In genomic region chr12:7018350-7019042, GRCh38 we compare ENCODE assay signal across 8 cellular contexts. TPM values are rescaled to one million over a fixed set of nuclear protein-coding genes. Genes with fewer than 3 reads are reported as not detected.
DNase-seq lines count a peak whose midpoint lies in the region; ATAC-seq and TF ChIP-seq lines count a peak whose summit lies in the region.

LPCAT3 (minus strand) TSS chr12:7018476; CDS start chr12:7018424, 52 bp downstream.

- no peaks in the 10 kb centered on the region for H3K9me3 ChIP-seq in colonic mucosa

- H3K27ac ChIP-seq in colonic mucosa (peak within 1 kb of the TSS; percentile 94), layer of hippocampus (ENCODE audit: low read depth, low read length) (peak within 1 kb of the TSS; percentile 94)

- peaks cover 23% of the 10 kb centered on the region for H3K4me1 ChIP-seq in colonic mucosa

- H3K4me3 ChIP-seq in colonic mucosa: peak within 1 kb of the TSS; percentile 91

- no peaks in the 10 kb centered on the region for H3K36me3 ChIP-seq in colonic mucosa

- TF ChIP-seq CTCF in colonic mucosa (IDR thresholded peaks at IDR 0.05): peak; percentile 84

- ATAC-seq in GM19324 (IDR thresholded peaks at IDR 0.05; ENCODE audit: low FRiP score, unreplicated experiment): peak; percentile 91
- peak; percentile 72 for ATAC-seq in HG03469 (IDR thresholded peaks at IDR 0.05; ENCODE audit: unreplicated experiment)

- no peaks in the 10 kb centered on the region for H3K27me3 ChIP-seq in colonic mucosa
- H3K27me3 ChIP-seq in layer of hippocampus (ENCODE audit: control insufficient read depth, insufficient read depth, low read length): no peaks in the 10 kb centered on the region

- peak; percentile 89 to 99 (median 96) for DNase-seq in C1 segment of cervical spinal cord (lab: John Stamatoyannopoulos, UW)
- peak; percentile 97 to 99 for DNase-seq in NCI-H526 (lab: John Stamatoyannopoulos, UW)
- DNase-seq in activated CD4-positive, alpha-beta T cell treated with anti-CD3 and anti-CD28 coated beads for 48 hours: peak; percentile 98
- peak; percentile 99 for DNase-seq in colonic mucosa
- DNase-seq in stimulated activated CD4-positive, alpha-beta T cell treated with anti-CD3 and anti-CD28 coated beads, Interleukin-1b, Interleukin-23, amount 100 ng/mL, for 4 hours (ENCODE audit: low read depth in 2 of 2): peak; percentile 93 to 94

- intact Hi-C loops in colonic mucosa (cut with DNase I): no loop called here

- peak within 1 kb of the TSS; percentile 91 to 96 for H3K9ac ChIP-seq in colonic mucosa (ENCODE audit: low read depth in 2 of 2, low read length in 2 of 2)

RNA-seq across cellular contexts. Expression of gene LPCAT3, which starts in this region (rescaled TPM):
- 10 to 100 TPM; 71.8 to 77.9 TPM for total RNA-seq in colonic mucosa

Comparison
In these comparisons a context has a peak if more than half of its experiments do, and no peak if none do; other contexts are left out.
1. Peak in every context shown above with its lines: DNase-seq, ATAC-seq, H3K4me3 ChIP-seq and H3K27ac ChIP-seq.